In genomic region chr2:144048631-144049060, GRCh38 we compare ENCODE assay signal across 20 cellular contexts.
"Had no signal": no experiment of that assay in that cellular context is flagged by ENCODE, and none has a peak within 500 bp of the region (broad histone marks: within the 10 kb centered on the region; RNA-seq: fewer than 3 reads in every experiment).

No MANE protein-coding gene starts in this region.

- H3K9ac ChIP-seq: neural progenitor cell had no signal

- H3K36me3 ChIP-seq: esophagus muscularis mucosa, neural progenitor cell, tibial artery, uterus had no signal

- H2AFZ ChIP-seq: neural progenitor cell had no signal

- FAIRE-seq: islet of Langerhans had no signal

- H3K9me3 ChIP-seq: esophagus muscularis mucosa, tibial artery, uterus had no signal

- H3K27ac ChIP-seq: coronary artery, esophagus muscularis mucosa, neural progenitor cell, tibial artery, uterus had no signal

- H3K4me3 ChIP-seq: coronary artery, esophagus muscularis mucosa, lung, neural progenitor cell, tibial artery, uterus had no signal

- H3K27me3 ChIP-seq: esophagus muscularis mucosa, neural progenitor cell, tibial artery, uterus had no signal

- H3K4me2 ChIP-seq: neural progenitor cell had no signal

- ATAC-seq: activated CD8-positive, alpha-beta T cell treated with anti-CD3 and anti-CD28 coated beads, Interleukin-2, amount 10 ng/mL, durations not matched to agents 7 days and 5 days; activated T-cell treated with anti-CD3 and anti-CD28 coated beads, Interleukin-2, amount 50 U/mL, for 72 hours; left colon; stimulated activated naive B cell treated with anti-CD40 and anti-IgM and Interleukin-4, amounts not matched to agents 10 μg/mL and 1 μg/mL and 100 μg/mL, for 72 hours had no signal

- DNase-seq: activated CD4-positive, alpha-beta T cell treated with anti-CD3 and anti-CD28 coated beads for 48 hours; activated CD8-positive, alpha-beta memory T cell treated with anti-CD3 and anti-CD28 coated beads, Interleukin-2, amount 50 U/mL, for 4 hours; activated CD8-positive, alpha-beta T cell treated with anti-CD3 and anti-CD28 coated beads, Interleukin-2, amount 10 ng/mL, durations not matched to agents 7 days and 5 days; activated gamma-delta T cell; activated naive CD8-positive, alpha-beta T cell treated with anti-CD3 and anti-CD28 coated beads for 36 hours; activated T-cell treated with anti-CD3 and anti-CD28 coated beads, Interleukin-2, amount 50 U/mL, for 72 hours; central memory CD4-positive, alpha-beta T cell; left colon; naive B cell; stimulated activated CD4-positive, alpha-beta T cell treated with anti-CD3 and anti-CD28 coated beads, Interleukin-15, amount 100 ng/mL, for 24 hours; stimulated activated CD4-positive, alpha-beta T cell treated with anti-CD3 and anti-CD28 coated beads, Interleukin-4, amount 100 ng/mL, for 1 hour; stimulated activated naive B cell treated with anti-CD40 and anti-IgM and Interleukin-4, amounts not matched to agents 10 μg/mL and 1 μg/mL and 100 μg/mL, for 72 hours; T-helper 1 cell; tibial artery; uterus had no signal

- H3K4me1 ChIP-seq: neural progenitor cell, uterus had no signal
